In genomic region chr13:33450956-33451709, GRCh38 we compare ENCODE assay signal across 20 cellular contexts.
"Had no signal": no experiment of that assay in that cellular context is flagged by ENCODE, and none has a peak within 500 bp of the region (broad histone marks: within the 10 kb centered on the region; RNA-seq: fewer than 3 reads in every experiment).

No MANE protein-coding gene starts in this region.

- H3K27me3 ChIP-seq: dorsolateral prefrontal cortex, neutrophil, spleen, suprapubic skin, transverse colon had no signal

- ATAC-seq: natural killer cell treated with Interleukin-12 subunit alpha and Interleukin-12 subunit beta and Interleukin-15 and Interleukin-18, amount 100 ng/mL, for 72 hours; right cardiac atrium; stimulated activated naive B cell treated with anti-CD40 and anti-IgM and Interleukin-4, amounts not matched to agents 10 μg/mL and 1 μg/mL and 100 μg/mL, for 72 hours had no signal

- H3K79me2 ChIP-seq: parathyroid adenoma had no signal

- H3K9me3 ChIP-seq: neutrophil, prostate gland, spleen, suprapubic skin, transverse colon had no signal

- H3K9ac ChIP-seq: parathyroid adenoma had no signal

- H3K27ac ChIP-seq: neutrophil, parathyroid adenoma, prostate gland, skin epidermis, spleen, suprapubic skin had no signal

- H2AFZ ChIP-seq: parathyroid adenoma had no signal

- DNase-seq: cerebellar nuclear complex; dorsolateral prefrontal cortex; effector CD4-positive, alpha-beta T cell; hypothalamus; immature natural killer cell; islet precursor cell; kidney glomerular epithelial cell; naive B cell; spleen; stimulated activated CD4-positive, alpha-beta T cell treated with anti-CD3 and anti-CD28 coated beads, Interleukin-2, amount 100 ng/mL, for 48 hours; stimulated activated naive B cell treated with anti-CD40 and anti-IgM and Interleukin-4, amounts not matched to agents 10 μg/mL and 1 μg/mL and 100 μg/mL, for 72 hours; transverse colon had no signal

- H3K4me3 ChIP-seq: dorsolateral prefrontal cortex, lung, prostate gland, skin epidermis, spleen, suprapubic skin, transverse colon had no signal

- H3K36me3 ChIP-seq: neutrophil, prostate gland, spleen, suprapubic skin, transverse colon had no signal

- H3K4me1 ChIP-seq: parathyroid adenoma, prostate gland had no signal
